ENCODE assay signal across 10 cellular contexts in genomic region chr11:82756765-82757650, GRCh38. TPM values are rescaled to one million over a fixed set of nuclear protein-coding genes. Genes with fewer than 3 reads are reported as not detected.
DNase-seq lines count a peak whose midpoint lies in the region; ATAC-seq, FAIRE-seq and TF ChIP-seq lines count a peak whose summit lies in the region.
"Had no signal": no experiment of that assay in that cellular context is flagged by ENCODE, and none has a peak within 500 bp of the region (broad histone marks: within the 10 kb centered on the region; RNA-seq: fewer than 3 reads in every experiment).

No MANE protein-coding gene starts in this region.

- BruUV-seq in K562 (replicated peaks; lab: Mats Ljungman, UMichigan), result no TSS peak

- 8% methylated on average over 8 of the region's 8 CpGs for WGBS in K562 (ENCODE audit: insufficient coverage, low coverage, missing lambda C conversion rate)

- no peak for TF ChIP-seq EP300 in K562 (IDR thresholded peaks at IDR 0.05; ENCODE audit: low read length)

- no peaks in the 10 kb centered on the region for H3K36me3 Mint-ChIP-seq in CD8-positive, alpha-beta T cell
- H3K36me3 Mint-ChIP-seq in neural crest cell (ENCODE audit: low read depth) (no peaks in the 10 kb centered on the region), CD14-positive monocyte (no peaks in the 10 kb centered on the region)

- no peak for TF ChIP-seq POLR2A in K562 (conservative IDR thresholded peaks at IDR 0.05)

- no peak for ATAC-seq in CD8-positive, alpha-beta T cell
- peak; percentile 50 for ATAC-seq in GM19395 (IDR thresholded peaks at IDR 0.05; ENCODE audit: unreplicated experiment)
- ATAC-seq in K562, result no peak

- peak overlapping the region; percentile 37 for H3K4me3 ChIP-seq in CD8-positive, alpha-beta T cell (ENCODE audit: low read depth, low read length)
- H3K4me3 ChIP-seq in K562, result no peak overlapping the region

- H3K9me3 Mint-ChIP-seq in CD8-positive, alpha-beta T cell, result no peaks in the 10 kb centered on the region
- H3K9me3 Mint-ChIP-seq in neural crest cell, result peaks cover 3% of the 10 kb centered on the region
- H3K9me3 Mint-ChIP-seq in CD14-positive monocyte, result peaks cover 0 to 2% (median 0%) of the 10 kb centered on the region in 7 donors

- no peak overlapping the region for H3K4me2 ChIP-seq in K562 (ENCODE audit: insufficient read depth, low read length)

- no peaks in the 10 kb centered on the region for H3K27me3 ChIP-seq in CD8-positive, alpha-beta T cell (ENCODE audit: insufficient read depth, low read length)
- peaks cover 11 to 14% of the 10 kb centered on the region in 2 experiments; a peak in 4 of 5 replicates for H3K27me3 ChIP-seq in K562 (ENCODE audit: control insufficient read depth in 2 of 2, insufficient read depth in 2 of 2, low read length in 2 of 2)

- H4K20me1 ChIP-seq in K562 (replicated peaks; ENCODE audit: control insufficient read depth, insufficient read depth, low read length), result no peaks in the 10 kb centered on the region

- peaks cover 19% of the 10 kb centered on the region for H3K4me1 Mint-ChIP-seq in CD8-positive, alpha-beta T cell (ENCODE audit: low read depth)
- H3K4me1 Mint-ChIP-seq in neural crest cell (peaks cover 39% of the 10 kb centered on the region), CD14-positive monocyte (no peaks in the 10 kb centered on the region)

- peak overlapping the region; percentile 62 for H3K27ac Mint-ChIP-seq in CD8-positive, alpha-beta T cell
- H3K27ac Mint-ChIP-seq in neural crest cell (ENCODE audit: unreplicated experiment), result peak overlapping the region; percentile 15
- no peak overlapping the region for H3K27ac Mint-ChIP-seq in CD14-positive monocyte

- H3K4me3 Mint-ChIP-seq in CD8-positive, alpha-beta T cell, result peak overlapping the region; percentile 62
- H3K4me3 Mint-ChIP-seq in neural crest cell (peak overlapping the region; percentile 42), CD14-positive monocyte (no peak overlapping the region)

- H3K9me3 ChIP-seq in CD8-positive, alpha-beta T cell (ENCODE audit: low read length), result no peaks in the 10 kb centered on the region
- H3K9me3 ChIP-seq in K562 (replicated peaks; ENCODE audit: control insufficient read depth, insufficient read depth, low read depth, low read length), result no peaks in the 10 kb centered on the region

- CTCF ChIA-PET in CD8-positive, alpha-beta T cell (lab: Charles Lee), result interaction anchor here (1.4 kb wide), 1 partner anchor 40 kb away, joined by 3 read pairs; no protein-coding TSS in a partner anchor
- CTCF ChIA-PET in K562 (lab: Yijun Ruan, JAX; ENCODE audit: low intra/inter-chr PET ratio), result no interaction called here

- H3K9ac ChIP-seq in K562 (ENCODE audit: insufficient read depth in 1 of 2, low read depth in 2 of 2, low read length in 2 of 2), result no peak overlapping the region

- peaks cover 18% of the 10 kb centered on the region for H3K4me1 ChIP-seq in CD8-positive, alpha-beta T cell (ENCODE audit: insufficient read depth, low read length)
- no peaks in the 10 kb centered on the region for H3K4me1 ChIP-seq in K562 (replicated peaks in 1 of 2; ENCODE audit: control insufficient read depth in 2 of 2, insufficient read depth in 2 of 2, low read length in 2 of 2)

- FAIRE-seq in K562 (lab: Jason Lieb, UNC), result peak; percentile 19
- FAIRE-seq: colon had no signal

- POLR2A ChIA-PET in CD8-positive, alpha-beta T cell (lab: Charles Lee), result interaction anchor here (1.1 to 1.5 kb wide), 2 partner anchors 11 to 19 kb away, joined by 4 read pairs; no protein-coding TSS in a partner anchor
- POLR2A ChIA-PET in K562 (lab: Yijun Ruan, JAX), result interaction anchor here (0.7 to 1.3 kb wide), 2 partner anchors 11 to 33 kb away, joined by 3 to 5 read pairs; no protein-coding TSS in a partner anchor

- H3K36me3 ChIP-seq in CD8-positive, alpha-beta T cell (ENCODE audit: insufficient read depth, low read length), result no peaks in the 10 kb centered on the region
- no peaks in the 10 kb centered on the region for H3K36me3 ChIP-seq in K562 (ENCODE audit: control insufficient read depth, insufficient read depth, low read length)

- H3K79me2 ChIP-seq in K562 (ENCODE audit: control insufficient read depth, insufficient read depth, low read length), result no peaks in the 10 kb centered on the region

- no peak for TF ChIP-seq CTCF in CD8-positive, alpha-beta T cell (IDR thresholded peaks at IDR 0.05)
- no peak for TF ChIP-seq CTCF in K562 (IDR thresholded peaks at IDR 0.05 in 2 of 3, conservative IDR thresholded peaks at IDR 0.05 in 1 of 3; ENCODE audit: insufficient read depth in 2 of 3, low read depth in 1 of 3, low read length in 3 of 3)
- no peak for TF ChIP-seq CTCF in neural crest cell (conservative IDR thresholded peaks at IDR 0.05)
- no peak for TF ChIP-seq CTCF in CD14-positive monocyte (IDR thresholded peaks at IDR 0.05)

- H2AFZ ChIP-seq in K562 (ENCODE audit: low read depth, low read length), result no peak overlapping the region

- intact Hi-C loops in CD8-positive, alpha-beta T cell (cut with DNase I, micrococcal nuclease), result no loop called here
- intact Hi-C loops in K562 (cut with micrococcal nuclease), result no loop called here
- intact Hi-C loops in CD14-positive monocyte (cut with micrococcal nuclease), result no loop called here

- no peak overlapping the region for H3K27ac ChIP-seq in CD8-positive, alpha-beta T cell (ENCODE audit: low read depth, low read length)
- H3K27ac ChIP-seq in K562 (ENCODE audit: extremely low read depth, low read depth, low read length), result no peak overlapping the region

- no peak for DNase-seq in CD8-positive, alpha-beta T cell
- DNase-seq in K562 (ENCODE audit: extremely low read depth in 1 of 4, low spot score in 3 of 4) (no peak), neural crest cell (ENCODE audit: low read depth, low spot score) (no peak), CD14-positive monocyte (ENCODE audit: low spot score) (no peak), NOMO-1 (lab: John Stamatoyannopoulos, UW; ENCODE audit: unreplicated experiment in 2 of 2) (no peak)
- no peak for DNase-seq in central memory CD4-positive, alpha-beta T cell
- DNase-seq: KBM-7, NCI-H2107 had no signal

- H3K27me3 Mint-ChIP-seq in CD8-positive, alpha-beta T cell (ENCODE audit: low read depth), result peaks cover 2% of the 10 kb centered on the region
- H3K27me3 Mint-ChIP-seq in neural crest cell (ENCODE audit: low read depth), result no peaks in the 10 kb centered on the region
- H3K27me3 Mint-ChIP-seq in CD14-positive monocyte (ENCODE audit: low read depth in 3 of 3), result peaks cover 0 to 5% (median 0%) of the 10 kb centered on the region in 3 donors

- in situ Hi-C loops in K562 (cut with MboI), result no loop called here

- TF ChIP-seq RAD21 in K562 (CRISPR knock-in tag; conservative IDR thresholded peaks at IDR 0.05 in 1 of 2, IDR thresholded peaks at IDR 0.05 in 1 of 2), result no peak

- no peaks in the 10 kb centered on the region for H3K9me1 ChIP-seq in K562 (ENCODE audit: control insufficient read depth, insufficient read depth, low read length)

TF ChIP-seq in K562, 482 proteins besides CTCF, POLR2A, EP300 and RAD21:
- no peak for TF ChIP-seq POLR3A (IDR thresholded peaks at IDR 0.05; ENCODE audit: borderline replicate concordance, extremely low read depth, insufficient read depth, insufficient read length)
- TF ChIP-seq BMI1 (IDR thresholded peaks at IDR 0.05; ENCODE audit: low read length), result no peak

RNA-seq across cellular contexts. Expression of gene FAM181B, which starts 23.3 kb away (rescaled TPM):
- total RNA-seq in CD8-positive, alpha-beta T cell, result not detected
- 0.07 TPM in 1 of 2 replicates, not detected in the other for total RNA-seq in K562 (2011; cell fraction: chromatin; rRNA removed; ENCODE audit: low replicate concordance)
- total RNA-seq in K562 (2011; cell fraction: nucleolus; rRNA removed), result under 0.01 and 0.13 TPM in 2 replicates
- 0.15 TPM in 2 replicates for total RNA-seq in K562 (2011; cell fraction: nucleoplasm; rRNA removed)
- total RNA-seq in K562 (2014; rRNA removed), result not detected in 2 replicates
- not detected in 2 replicates for total RNA-seq in K562 (2014; rRNA removed; fragmentation: Illumina TruSeq; extraction: Trizol)
- not detected in 2 replicates for total RNA-seq in K562 (2015; rRNA removed; fragmentation: Illumina TruSeq; extraction: Trizol)
- not detected in 2 replicates for total RNA-seq in K562 (2021)
- polyA plus RNA-seq in K562 (2011; rRNA removed), result 0.01 and 0.05 TPM in 2 replicates
- polyA plus RNA-seq in K562 (2011; cell fraction: cytosol; rRNA removed), result 0.01 and 0.12 TPM in 2 replicates
- 0.04 and 0.08 TPM in 2 replicates for polyA plus RNA-seq in K562 (2011; cell fraction: nucleus; rRNA removed)
- 0.07 and 0.11 TPM in 2 replicates for polyA plus RNA-seq in K562 (2012)
- polyA plus RNA-seq in K562 (2014; fragmentation: Illumina TruSeq; extraction: Trizol), result not detected in 2 replicates
- not detected for polyA plus RNA-seq in K562 (2014; fragmentation: Nextera tagmentation; extraction: Ambion mirVana)
- polyA plus RNA-seq in K562 (2014; rRNA removed), result not detected in 2 replicates
- polyA minus RNA-seq in K562 (2011; rRNA and poly(A)+ RNA removed), result 0.09 TPM in 1 of 2 replicates, not detected in the other
- polyA minus RNA-seq in K562 (2011; cell fraction: cytosol; rRNA and poly(A)+ RNA removed), result 0.46 TPM in 1 of 2 replicates, not detected in the other
- 0.13 and 0.67 TPM in 2 replicates for polyA minus RNA-seq in K562 (2011; cell fraction: nucleus; rRNA and poly(A)+ RNA removed)
- 5.3 and 5.5 TPM in 2 replicates for total RNA-seq in neural crest cell
- polyA plus RNA-seq in CD14-positive monocyte, result not detected

Comparison
In these comparisons a context has a peak if more than half of its experiments do, and no peak if none do; other contexts are left out.
1. H3K27ac Mint-ChIP-seq: peak in CD8-positive, alpha-beta T cell (single experiment) and neural crest cell (single experiment); none in CD14-positive monocyte (0 of 7).
2. H3K4me3 Mint-ChIP-seq: peak in CD8-positive, alpha-beta T cell (single experiment) and neural crest cell (single experiment); none in CD14-positive monocyte (0 of 2).